In the genomic region with DNA sequence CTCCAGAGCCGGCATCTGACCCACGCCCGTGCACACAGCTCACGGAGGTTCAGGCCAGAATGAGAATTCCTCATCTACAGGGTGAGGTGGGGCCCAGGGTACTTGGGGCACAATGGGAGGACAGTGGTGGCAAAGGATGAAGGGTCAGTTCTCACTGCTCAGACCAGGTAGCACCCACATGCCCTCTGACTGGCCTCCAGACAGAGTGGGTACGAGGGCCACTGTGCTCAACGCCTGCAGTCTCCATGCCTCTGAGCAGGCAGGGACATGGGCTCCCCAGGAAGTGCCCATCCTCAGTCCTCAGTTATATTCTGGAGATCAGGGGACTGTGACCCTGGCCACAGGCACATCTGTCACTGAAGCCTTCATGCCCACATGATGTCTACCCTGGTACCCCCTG, we compare ENCODE assay signal across 9 cellular contexts. TPM values are rescaled to one million over a fixed set of nuclear protein-coding genes. Genes with fewer than 3 reads are reported as not detected.
DNase-seq lines count a peak whose midpoint lies in the region; ATAC-seq, FAIRE-seq and TF ChIP-seq lines count a peak whose summit lies in the region.
"Had no signal": no experiment of that assay in that cellular context is flagged by ENCODE, and none has a peak within 500 bp of the region (broad histone marks: within the 10 kb centered on the region; RNA-seq: fewer than 3 reads in every experiment).

No MANE protein-coding gene starts in this region.

- DNase-seq in GM12892 (ENCODE audit: insufficient read length) (no peak), Peyer's patch (no peak), cerebellum (ENCODE audit: low spot score) (no peak), HK-2 (ENCODE audit: unreplicated experiment) (no peak)
- DNase-seq: caudate nucleus, NCI-H510A had no signal

- H3K27ac ChIP-seq in Peyer's patch (peak overlapping the region in 3 of 4 donors; percentile 78 to 95 (median 94)), esophagus (ENCODE audit: low read depth in 2 of 2, low read length in 1 of 2) (peak overlapping the region; percentile 33 to 66)

- H3K9me3 Mint-ChIP-seq in stimulated activated memory B cell treated with anti-CD40 and anti-IgM and Interleukin-4, amounts not matched to agents 10 μg/mL and 1 μg/mL and 100 μg/mL, for 72 hours: no peaks in the 10 kb centered on the region

- peaks cover 0 to 50% (median 0%) of the 10 kb centered on the region in 3 donors for H3K36me3 ChIP-seq in Peyer's patch
- H3K36me3 ChIP-seq in esophagus (ENCODE audit: control insufficient read depth in 2 of 2, insufficient read depth in 2 of 2, low read length in 1 of 2): peaks cover 0 to 29% of the 10 kb centered on the region in 2 donors

- peak; percentile 50 for FAIRE-seq in GM12892 (lab: Jason Lieb, UNC)

- TF ChIP-seq POLR2A in GM12892 (IDR thresholded peaks at IDR 0.05; ENCODE audit: low read depth, low read length) (peak; percentile 43; the same call in 1 of the 2 replicates), Peyer's patch (IDR thresholded peaks at IDR 0.05) (no peak)

- ATAC-seq in stimulated activated memory B cell treated with anti-CD40 and anti-IgM and Interleukin-4, amounts not matched to agents 10 μg/mL and 1 μg/mL and 100 μg/mL, for 72 hours: no peak
- ATAC-seq in HG02885 (IDR thresholded peaks at IDR 0.05; ENCODE audit: poor library complexity, unreplicated experiment): no peak

- H3K9me3 ChIP-seq in Peyer's patch (peaks cover 0 to 2% (median 0%) of the 10 kb centered on the region in 4 donors), esophagus (ENCODE audit: control insufficient read depth in 2 of 2, insufficient read depth in 1 of 2, low read depth in 1 of 2, low read length in 1 of 2) (no peaks in the 10 kb centered on the region)

- WGBS in esophagus, 2 donors: 93 to 96% methylated on average over 6 of the region's 6 CpGs

- H3K36me3 Mint-ChIP-seq in stimulated activated memory B cell treated with anti-CD40 and anti-IgM and Interleukin-4, amounts not matched to agents 10 μg/mL and 1 μg/mL and 100 μg/mL, for 72 hours: peaks cover 64% of the 10 kb centered on the region

- no peak for TF ChIP-seq CTCF in Peyer's patch (IDR thresholded peaks at IDR 0.05)

- peak overlapping the region; percentile 29 for H3K4me3 Mint-ChIP-seq in stimulated activated memory B cell treated with anti-CD40 and anti-IgM and Interleukin-4, amounts not matched to agents 10 μg/mL and 1 μg/mL and 100 μg/mL, for 72 hours

- no peaks in the 10 kb centered on the region for H3K27me3 Mint-ChIP-seq in stimulated activated memory B cell treated with anti-CD40 and anti-IgM and Interleukin-4, amounts not matched to agents 10 μg/mL and 1 μg/mL and 100 μg/mL, for 72 hours

- H3K27ac Mint-ChIP-seq in stimulated activated memory B cell treated with anti-CD40 and anti-IgM and Interleukin-4, amounts not matched to agents 10 μg/mL and 1 μg/mL and 100 μg/mL, for 72 hours: peak overlapping the region; percentile 91

- H3K27me3 ChIP-seq in Peyer's patch (no peaks in the 10 kb centered on the region), esophagus (ENCODE audit: control insufficient read depth in 1 of 2, insufficient read depth in 2 of 2, low read length in 2 of 2) (no peaks in the 10 kb centered on the region)

- H3K4me3 ChIP-seq in Peyer's patch: no peak overlapping the region
- H3K4me3 ChIP-seq in esophagus (ENCODE audit: low read depth in 1 of 2, low read length in 2 of 2): no peak overlapping the region

- H3K4me1 ChIP-seq in Peyer's patch (peaks cover 29 to 95% (median 81%) of the 10 kb centered on the region in 4 donors), esophagus (ENCODE audit: control insufficient read depth in 2 of 2, insufficient read depth in 2 of 2, low read length in 1 of 2) (peaks cover 29 to 43% of the 10 kb centered on the region in 2 donors)

- H3K4me1 Mint-ChIP-seq in stimulated activated memory B cell treated with anti-CD40 and anti-IgM and Interleukin-4, amounts not matched to agents 10 μg/mL and 1 μg/mL and 100 μg/mL, for 72 hours: peaks cover 87% of the 10 kb centered on the region

RNA-seq across cellular contexts. Expression of a gene that starts 13.0 kb away (rescaled TPM):
- polyA plus RNA-seq in GM12892 (2012; ENCODE audit: missing spikeins): 0.15 TPM
- total RNA-seq in Peyer's patch (10 to 100 TPM; 25.6 to 78.6 (median 52.1) TPM), cerebellum (1.4 TPM)
- polyA plus RNA-seq in esophagus: 10 to 100 TPM; 17.5 to 30.7 TPM

RNA-seq across cellular contexts. Expression of a gene that starts 20.9 kb away (rescaled TPM):
- polyA plus RNA-seq in GM12892 (2012; ENCODE audit: missing spikeins): 76.6 TPM
- total RNA-seq in Peyer's patch: 100 to 1,000 TPM in 2 of 4 donors, 10 to 100 TPM in 2; 56.2 to 185 (median 98.6) TPM
- 10 to 100 TPM; 16.1 to 28.7 TPM for polyA plus RNA-seq in esophagus
- 34.0 TPM for total RNA-seq in cerebellum

RNA-seq across cellular contexts. Expression of a gene that starts 47.1 kb away (rescaled TPM):
- polyA plus RNA-seq in GM12892 (2012; ENCODE audit: missing spikeins): 9.5 TPM
- 10 to 100 TPM; 20.3 to 47.0 (median 31.9) TPM for total RNA-seq in Peyer's patch
- polyA plus RNA-seq in esophagus: 10 to 100 TPM; 15.4 to 19.0 TPM
- 13.2 TPM for total RNA-seq in cerebellum

RNA-seq across cellular contexts. Expression of a gene that starts 54.5 kb away (rescaled TPM):
- 27.8 TPM for polyA plus RNA-seq in GM12892 (2012; ENCODE audit: missing spikeins)
- 10 to 100 TPM in 3 of 4 donors, 1 to 10 TPM in 1; 3.3 to 34.7 (median 20.3) TPM for total RNA-seq in Peyer's patch
- 1 to 10 TPM; 4.7 to 7.5 TPM for polyA plus RNA-seq in esophagus
- 10.1 TPM for total RNA-seq in cerebellum

RNA-seq across cellular contexts. Expression of a gene that starts 59.5 kb away (rescaled TPM):
- polyA plus RNA-seq in GM12892 (2012; ENCODE audit: missing spikeins): 3.2 TPM
- 10 to 100 TPM; 38.8 to 79.6 (median 66.6) TPM for total RNA-seq in Peyer's patch
- 10 to 100 TPM; 10.4 to 11.4 TPM for polyA plus RNA-seq in esophagus
- 9.6 TPM for total RNA-seq in cerebellum

Comparison
In these comparisons a context has a peak if more than half of its experiments do, and no peak if none do; other contexts are left out.
1. RNA of a gene that starts 13.0 kb away (total RNA-seq): 25.6 to 78.6 TPM in Peyer's patch; 1.4 TPM in cerebellum (single experiment); every median in the first group is over 10 times any median in the second.